ENCODE assay signal across 1 cellular context in the genomic region with DNA sequence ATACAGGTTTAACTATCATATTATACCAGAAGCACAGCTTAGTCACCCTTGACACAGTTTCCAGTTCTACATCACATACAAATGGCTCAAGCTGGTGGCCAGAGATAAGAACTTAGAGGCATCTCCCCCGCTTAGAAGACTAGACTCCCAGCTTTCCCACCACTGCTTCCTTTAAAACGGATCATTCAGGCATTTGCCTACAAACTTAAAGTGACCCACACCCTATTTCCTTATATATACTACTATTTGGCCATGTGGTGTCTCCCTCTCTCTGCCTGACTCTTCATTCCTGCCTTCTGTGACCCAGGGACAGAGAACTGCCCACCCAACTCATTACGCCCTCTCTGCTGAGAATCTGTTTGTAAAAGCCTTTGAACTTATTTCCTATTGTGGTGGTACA.
TF ChIP-seq lines count a peak whose summit lies in the region.

No MANE protein-coding gene starts in this region.

TF ChIP-seq in WTC11, 78 proteins besides CTCF, POLR2A, EP300 and RAD21 (continued from another document):
- TF ChIP-seq, protein P1, sequence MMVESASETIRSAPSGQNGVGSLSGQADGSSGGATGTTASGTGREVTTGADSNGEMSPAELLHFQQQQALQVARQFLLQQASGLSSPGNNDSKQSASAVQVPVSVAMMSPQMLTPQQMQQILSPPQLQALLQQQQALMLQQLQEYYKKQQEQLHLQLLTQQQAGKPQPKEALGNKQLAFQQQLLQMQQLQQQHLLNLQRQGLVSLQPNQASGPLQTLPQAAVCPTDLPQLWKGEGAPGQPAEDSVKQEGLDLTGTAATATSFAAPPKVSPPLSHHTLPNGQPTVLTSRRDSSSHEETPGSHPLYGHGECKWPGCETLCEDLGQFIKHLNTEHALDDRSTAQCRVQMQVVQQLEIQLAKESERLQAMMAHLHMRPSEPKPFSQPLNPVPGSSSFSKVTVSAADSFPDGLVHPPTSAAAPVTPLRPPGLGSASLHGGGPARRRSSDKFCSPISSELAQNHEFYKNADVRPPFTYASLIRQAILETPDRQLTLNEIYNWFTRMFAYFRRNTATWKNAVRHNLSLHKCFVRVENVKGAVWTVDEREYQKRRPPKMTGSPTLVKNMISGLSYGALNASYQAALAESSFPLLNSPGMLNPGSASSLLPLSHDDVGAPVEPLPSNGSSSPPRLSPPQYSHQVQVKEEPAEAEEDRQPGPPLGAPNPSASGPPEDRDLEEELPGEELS (CRISPR knock-in tag; IDR thresholded peaks at IDR 0.05), result no peak
- TF ChIP-seq, protein P2, sequence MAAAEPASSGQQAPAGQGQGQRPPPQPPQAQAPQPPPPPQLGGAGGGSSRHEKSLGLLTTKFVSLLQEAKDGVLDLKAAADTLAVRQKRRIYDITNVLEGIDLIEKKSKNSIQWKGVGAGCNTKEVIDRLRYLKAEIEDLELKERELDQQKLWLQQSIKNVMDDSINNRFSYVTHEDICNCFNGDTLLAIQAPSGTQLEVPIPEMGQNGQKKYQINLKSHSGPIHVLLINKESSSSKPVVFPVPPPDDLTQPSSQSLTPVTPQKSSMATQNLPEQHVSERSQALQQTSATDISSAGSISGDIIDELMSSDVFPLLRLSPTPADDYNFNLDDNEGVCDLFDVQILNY (CRISPR knock-in tag; IDR thresholded peaks at IDR 0.05), result no peak
